ENCODE assay signal across 1 cellular context in the genomic region with DNA sequence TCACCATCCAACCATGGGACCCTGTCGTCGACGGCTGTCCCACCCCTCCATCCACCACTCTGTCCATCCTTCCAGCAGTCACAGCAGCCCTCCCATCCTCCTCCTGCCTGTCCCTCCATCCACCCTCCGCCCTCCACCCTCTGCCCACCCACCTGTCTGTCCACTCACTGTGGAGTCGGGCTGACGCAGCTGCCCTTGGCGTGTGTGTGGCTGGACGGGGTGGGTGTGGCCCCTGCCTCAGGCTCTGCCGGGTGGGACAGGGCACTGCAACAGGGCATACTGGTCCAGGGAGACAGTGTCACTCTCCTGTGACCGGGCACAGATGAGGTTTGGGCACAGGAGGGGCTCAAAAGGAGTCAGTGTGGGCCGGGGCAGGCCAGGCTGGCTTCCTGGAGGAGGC.
TF ChIP-seq lines count a peak whose summit lies in the region.

No MANE protein-coding gene starts in this region.

TF ChIP-seq in A549, 52 proteins besides CTCF, POLR2A, EP300 and RAD21:
- TF ChIP-seq CHD2 (IDR thresholded peaks at IDR 0.05; ENCODE audit: low read length, partially characterized antibody), result no peak
- TF ChIP-seq ESRRA (IDR thresholded peaks at IDR 0.05; ENCODE audit: borderline replicate concordance, low read length), result no peak
- no peak for TF ChIP-seq JUNB (IDR thresholded peaks at IDR 0.05)
- no peak for TF ChIP-seq NFE2L2 (conservative IDR thresholded peaks at IDR 0.05; ENCODE audit: low read length)
- no peak for TF ChIP-seq ZFP36 (IDR thresholded peaks at IDR 0.05; ENCODE audit: borderline replicate concordance, partially characterized antibody)
- TF ChIP-seq SREBF2 (IDR thresholded peaks at IDR 0.05), result no peak
- no peak for TF ChIP-seq CEBPB (IDR thresholded peaks at IDR 0.05)
- no peak for TF ChIP-seq FOSL2 (IDR thresholded peaks at IDR 0.05)
- TF ChIP-seq FOSL2 (CRISPR knock-in tag; IDR thresholded peaks at IDR 0.05), result no peak
- TF ChIP-seq MAZ (IDR thresholded peaks at IDR 0.05; ENCODE audit: borderline replicate concordance, low read depth, low read length), result no peak
- TF ChIP-seq SMC3 (IDR thresholded peaks at IDR 0.05), result no peak
- no peak for TF ChIP-seq HOXB13 (CRISPR knock-in tag; IDR thresholded peaks at IDR 0.05; ENCODE audit: low read depth)
- TF ChIP-seq RNF2 (IDR thresholded peaks at IDR 0.05; ENCODE audit: borderline replicate concordance, low read depth), result no peak
- TF ChIP-seq, protein P1, sequence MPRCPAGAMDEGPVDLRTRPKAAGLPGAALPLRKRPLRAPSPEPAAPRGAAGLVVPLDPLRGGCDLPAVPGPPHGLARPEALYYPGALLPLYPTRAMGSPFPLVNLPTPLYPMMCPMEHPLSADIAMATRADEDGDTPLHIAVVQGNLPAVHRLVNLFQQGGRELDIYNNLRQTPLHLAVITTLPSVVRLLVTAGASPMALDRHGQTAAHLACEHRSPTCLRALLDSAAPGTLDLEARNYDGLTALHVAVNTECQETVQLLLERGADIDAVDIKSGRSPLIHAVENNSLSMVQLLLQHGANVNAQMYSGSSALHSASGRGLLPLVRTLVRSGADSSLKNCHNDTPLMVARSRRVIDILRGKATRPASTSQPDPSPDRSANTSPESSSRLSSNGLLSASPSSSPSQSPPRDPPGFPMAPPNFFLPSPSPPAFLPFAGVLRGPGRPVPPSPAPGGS (IDR thresholded peaks at IDR 0.05), result no peak
- TF ChIP-seq JUN (IDR thresholded peaks at IDR 0.05), result no peak
- TF ChIP-seq, protein P2, sequence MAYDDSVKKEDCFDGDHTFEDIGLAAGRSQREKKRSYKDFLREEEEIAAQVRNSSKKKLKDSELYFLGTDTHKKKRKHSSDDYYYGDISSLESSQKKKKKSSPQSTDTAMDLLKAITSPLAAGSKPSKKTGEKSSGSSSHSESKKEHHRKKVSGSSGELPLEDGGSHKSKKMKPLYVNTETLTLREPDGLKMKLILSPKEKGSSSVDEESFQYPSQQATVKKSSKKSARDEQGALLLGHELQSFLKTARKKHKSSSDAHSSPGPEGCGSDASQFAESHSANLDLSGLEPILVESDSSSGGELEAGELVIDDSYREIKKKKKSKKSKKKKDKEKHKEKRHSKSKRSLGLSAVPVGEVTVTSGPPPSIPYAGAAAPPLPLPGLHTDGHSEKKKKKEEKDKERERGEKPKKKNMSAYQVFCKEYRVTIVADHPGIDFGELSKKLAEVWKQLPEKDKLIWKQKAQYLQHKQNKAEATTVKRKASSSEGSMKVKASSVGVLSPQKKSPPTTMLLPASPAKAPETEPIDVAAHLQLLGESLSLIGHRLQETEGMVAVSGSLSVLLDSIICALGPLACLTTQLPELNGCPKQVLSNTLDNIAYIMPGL (CRISPR knock-in tag; IDR thresholded peaks at IDR 0.05; ENCODE audit: borderline replicate concordance), result no peak
- TF ChIP-seq ZC3H11A (IDR thresholded peaks at IDR 0.05), result no peak
TF ChIP-seq in A549: peak in this region for 0.
